Comparison of ENCODE assay signal across 2 cellular contexts in genomic region chr2:86672027-86672545, GRCh38.
A peak's percentile ranks its signal among the peaks of the same experiment; 100 is the strongest.
TF ChIP-seq lines count a peak whose summit lies in the region.

No MANE protein-coding gene starts in this region.

TF ChIP-seq in HEK293, 187 proteins besides CTCF, POLR2A, EP300 and RAD21:
- TF ChIP-seq ZNF362 (tag by site-specific recombination; IDR thresholded peaks at IDR 0.05): peak; percentile 51; the same call in 1 of the 2 replicates
- TF ChIP-seq ZNF433 (tag by site-specific recombination; IDR thresholded peaks at IDR 0.05; ENCODE audit: low read depth): no peak

TF ChIP-seq in K562, 482 proteins besides CTCF, POLR2A, EP300 and RAD21:
- peak; percentile 38; the same call in 1 of the 2 replicates for TF ChIP-seq ATF3 (IDR thresholded peaks at IDR 0.05)
- TF ChIP-seq ATF3 (CRISPR knock-in tag; conservative IDR thresholded peaks at IDR 0.05): no peak
- no peak for TF ChIP-seq ASH1L (IDR thresholded peaks at IDR 0.05; ENCODE audit: borderline replicate concordance, low read depth, partially characterized antibody)
- no peak for TF ChIP-seq ZNF408 (CRISPR knock-in tag; IDR thresholded peaks at IDR 0.05; ENCODE audit: low read depth)
- no peak for TF ChIP-seq RBM39 (optimal IDR thresholded peaks at IDR 0.05; ENCODE audit: low read depth, low read length)
- no peak for TF ChIP-seq PYGO2 (tag; IDR thresholded peaks at IDR 0.05)
- TF ChIP-seq CEBPG (CRISPR knock-in tag; IDR thresholded peaks at IDR 0.05): no peak
- peak; percentile 26 to 85; a peak in 3 of 4 replicates for TF ChIP-seq CEBPG (tag; conservative IDR thresholded peaks at IDR 0.05 in 1 of 2, IDR thresholded peaks at IDR 0.05 in 1 of 2)
- 0 out of 2 replicates have a peak, but pooled peaks have one; percentile 4 for TF ChIP-seq ZNF766 (CRISPR knock-in tag; conservative IDR thresholded peaks at IDR 0.05)
- TF ChIP-seq LCOR (CRISPR knock-in tag; IDR thresholded peaks at IDR 0.05): no peak
- no peak for TF ChIP-seq MLX (CRISPR knock-in tag; conservative IDR thresholded peaks at IDR 0.05)
- TF ChIP-seq ELK1 (CRISPR knock-in tag; IDR thresholded peaks at IDR 0.05): no peak
- no peak for TF ChIP-seq ZNF395 (CRISPR knock-in tag; IDR thresholded peaks at IDR 0.05)
- TF ChIP-seq CEBPB (tag; IDR thresholded peaks at IDR 0.05): peak; percentile 28; the same call in 1 of the 2 replicates
